20 cellular contexts compared by ENCODE assay signal in genomic region chr2:32715981-32716380, GRCh38.
DNase-seq lines count a peak whose midpoint lies in the region; ATAC-seq, FAIRE-seq and TF ChIP-seq lines count a peak whose summit lies in the region.
"Had no signal": no experiment of that assay in that cellular context is flagged by ENCODE, and none has a peak within 500 bp of the region (broad histone marks: within the 10 kb centered on the region; RNA-seq: fewer than 3 reads in every experiment).

No MANE protein-coding gene starts in this region.

- TF ChIP-seq CTCF in mammary epithelial cell (conservative IDR thresholded peaks at IDR 0.05 in 1 of 2, IDR thresholded peaks at IDR 0.05 in 1 of 2; ENCODE audit: extremely low read depth in 1 of 2, insufficient read depth in 1 of 2, low read depth in 1 of 2, low read length in 2 of 2) (no peak), keratinocyte (optimal IDR thresholded peaks at IDR 0.05 in 1 of 3, IDR thresholded peaks at IDR 0.05 in 1 of 3, conservative IDR thresholded peaks at IDR 0.05 in 1 of 3; ENCODE audit: extremely low read depth in 1 of 3, insufficient read depth in 2 of 3, low read length in 3 of 3) (no peak)

- CTCF ChIA-PET in mammary epithelial cell (lab: Charles Lee; ENCODE audit: low non-redundant PET), result no interaction called here

- H3K9ac ChIP-seq in mammary epithelial cell (ENCODE audit: insufficient read depth, low read length) (no peak overlapping the region), keratinocyte (ENCODE audit: control insufficient read depth, extremely low read depth, insufficient read depth, low read length) (peak overlapping the region; percentile 15)

- ATAC-seq in HG02970 (IDR thresholded peaks at IDR 0.05; ENCODE audit: low FRiP score, unreplicated experiment) (no peak), HG03571 (IDR thresholded peaks at IDR 0.05; ENCODE audit: unreplicated experiment) (no peak)
- ATAC-seq: gastroesophageal sphincter, Panc1 had no signal

- H3K4me1 ChIP-seq in mammary epithelial cell (ENCODE audit: insufficient read depth, low read length) (peaks cover 3% of the 10 kb centered on the region), keratinocyte (ENCODE audit: control insufficient read depth, extremely low read depth, insufficient read depth, low read length) (peaks cover 27% of the 10 kb centered on the region)
- H3K4me1 ChIP-seq: Caco-2 had no signal

- H3K36me3 ChIP-seq in mammary epithelial cell (ENCODE audit: insufficient read depth, low read length), result no peaks in the 10 kb centered on the region
- H3K36me3 ChIP-seq in keratinocyte (ENCODE audit: control insufficient read depth in 2 of 2, extremely low read depth in 1 of 2, insufficient read depth in 2 of 2, low read length in 2 of 2), result no peaks in the 10 kb centered on the region
- H3K36me3 ChIP-seq: gastroesophageal sphincter had no signal

- no peaks in the 10 kb centered on the region for H3K9me3 ChIP-seq in mammary epithelial cell (replicated peaks; ENCODE audit: insufficient read depth, low read length)
- H3K9me3 ChIP-seq in keratinocyte (ENCODE audit: control insufficient read depth, low read depth, low read length), result no peaks in the 10 kb centered on the region
- H3K9me3 ChIP-seq: Caco-2, gastroesophageal sphincter, stomach had no signal

- WGBS in mammary epithelial cell (ENCODE audit: low coverage, missing lambda C conversion rate), result 50% methylated on average over 1 of the region's 1 CpG

- no peaks in the 10 kb centered on the region for H3K79me2 ChIP-seq in mammary epithelial cell (ENCODE audit: insufficient read depth, low read length)
- H3K79me2 ChIP-seq in keratinocyte (ENCODE audit: control insufficient read depth, insufficient read depth, low read length), result no peaks in the 10 kb centered on the region

- dilution Hi-C loops in mammary epithelial cell (cut with HindIII; ENCODE audit: low sequenced_read_pairs) (no loop called here), keratinocyte (cut with MboI; ENCODE audit: extremely low pct_ligation_motif_present, low sequenced_read_pairs) (no loop called here)

- H3K4me2 ChIP-seq in mammary epithelial cell (ENCODE audit: insufficient read depth, low read depth, low read length) (peak overlapping the region; percentile 70), keratinocyte (ENCODE audit: control insufficient read depth, extremely low read depth, insufficient read depth, low read depth, low read length) (peak overlapping the region; percentile 71)

- BruUV-seq in mammary epithelial cell (replicated peaks; lab: Mats Ljungman, UMichigan), result no TSS peak

- peak overlapping the region; percentile 49 for H3K27ac ChIP-seq in mammary epithelial cell (ENCODE audit: insufficient read depth, low read depth, low read length)
- H3K27ac ChIP-seq in keratinocyte (ENCODE audit: control insufficient read depth, insufficient read depth, low read length), result peak overlapping the region; percentile 27
- H3K27ac ChIP-seq: gastroesophageal sphincter, stomach had no signal

- peaks cover 2% of the 10 kb centered on the region for H3K9me1 ChIP-seq in keratinocyte (ENCODE audit: control insufficient read depth, extremely low read depth, insufficient read depth, low read length)

- intact Hi-C loops in mammary epithelial cell (cut with micrococcal nuclease), result no loop called here

- DNase-seq in DMS 273 treated with DMSO at 0.1 percent for 48 hours (lab: John Stamatoyannopoulos, UW) (peak; percentile 77), NCI-H1694 treated with DMSO at 0.1 percent for 48 hours (lab: John Stamatoyannopoulos, UW) (peak; percentile 97), mammary epithelial cell (peak; percentile 56), keratinocyte (ENCODE audit: low read depth, low spot score) (peak; percentile 41), DMS114 treated with DMSO at 0.1 percent for 48 hours (lab: John Stamatoyannopoulos, UW; ENCODE audit: unreplicated experiment) (no peak), NCI-H1092 treated with DMSO at 0.1 percent for 48 hours (lab: John Stamatoyannopoulos, UW) (no peak)
- DNase-seq: activated CD4-positive, alpha-beta T cell treated with anti-CD3 and anti-CD28 coated beads, Interleukin-2, amount 50 U/mL, for 4 hours; activated T-cell treated with anti-CD3 and anti-CD28 coated beads, Interleukin-2, amount 50 U/mL, for 4 hours; Caco-2; caudate nucleus; GDM1; NCI-H2081 treated with DMSO at 0.1 percent for 48 hours; NCI-H748 treated with DMSO at 0.1 percent for 48 hours; stomach had no signal

- peak overlapping the region in 2 of 3 experiments; percentile 11 to 14 for H3K4me3 ChIP-seq in mammary epithelial cell (replicated peaks in 1 of 3; ENCODE audit: insufficient read depth in 1 of 3, low read depth in 2 of 3, low read length in 3 of 3)
- H3K4me3 ChIP-seq in keratinocyte (ENCODE audit: control insufficient read depth in 2 of 3, extremely low read depth in 1 of 3, insufficient read depth in 2 of 3, low read depth in 1 of 3, low read length in 3 of 3), result peak overlapping the region in 2 of 3 experiments; percentile 22 to 42
- H3K4me3 ChIP-seq: gastroesophageal sphincter, lung, stomach had no signal

- H2AFZ ChIP-seq in mammary epithelial cell (ENCODE audit: low read depth, low read length), result no peak overlapping the region
- no peak overlapping the region for H2AFZ ChIP-seq in keratinocyte (ENCODE audit: control insufficient read depth, low read length)

- in situ Hi-C loops in mammary epithelial cell (cut with MboI; ENCODE audit: low sequenced_read_pairs in 2 of 2), result no loop called here

- FAIRE-seq in keratinocyte (lab: Jason Lieb, UNC), result no peak
- FAIRE-seq: H54 had no signal

- H3K27me3 ChIP-seq in mammary epithelial cell (ENCODE audit: insufficient read depth, low read length) (no peaks in the 10 kb centered on the region), keratinocyte (ENCODE audit: control insufficient read depth, extremely low read depth, insufficient read depth, low read length) (no peaks in the 10 kb centered on the region)
- H3K27me3 ChIP-seq: gastroesophageal sphincter, stomach had no signal

- H4K20me1 ChIP-seq in mammary epithelial cell (ENCODE audit: insufficient read depth, low read length) (no peaks in the 10 kb centered on the region), keratinocyte (ENCODE audit: control insufficient read depth, extremely low read depth, insufficient read depth, low read length) (no peaks in the 10 kb centered on the region)

Comparison
In these comparisons a context has a peak if more than half of its experiments do, and no peak if none do; other contexts are left out.
1. DNase-seq: peak in DMS 273 treated with DMSO at 0.1 percent for 48 hours (single experiment), NCI-H1694 treated with DMSO at 0.1 percent for 48 hours (single experiment), mammary epithelial cell (single experiment) and keratinocyte (single experiment); none in DMS114 treated with DMSO at 0.1 percent for 48 hours (single experiment) and NCI-H1092 treated with DMSO at 0.1 percent for 48 hours (single experiment).